36 cellular contexts compared by ENCODE assay signal in genomic region chr16:88740727-88741055, GRCh38. TPM values are rescaled to one million over a fixed set of nuclear protein-coding genes. Genes with fewer than 3 reads are reported as not detected.
"Had no signal": no experiment of that assay in that cellular context is flagged by ENCODE, and none has a peak within 500 bp of the region (broad histone marks: within the 10 kb centered on the region; RNA-seq: fewer than 3 reads in every experiment).

No MANE protein-coding gene starts in this region.

- H3K4me3 Mint-ChIP-seq: activated B cell treated with CpG ODN at 0.5 μM for 24 hours; activated CD8-positive, alpha-beta T cell treated with anti-CD3 and anti-CD28 coated beads for 36 hours; activated naive CD4-positive, alpha-beta T cell treated with anti-CD3 and anti-CD28 coated beads, Interleukin-2, amount 50 U/mL, for 24 hours; activated naive CD8-positive, alpha-beta T cell treated with anti-CD3 and anti-CD28 coated beads for 36 hours; activated naive CD8-positive, alpha-beta T cell treated with anti-CD3 and anti-CD28 coated beads, Interleukin-2, amount 50 U/mL, for 24 hours; activated T-cell treated with anti-CD3 and anti-CD28 coated beads, Interleukin-2, amount 50 U/mL, for 4 hours; activated T-helper 17 cell treated with anti-CD3 and anti-CD28 coated beads, Interleukin-2, amount 50 U/mL, for 72 hours; effector memory CD8-positive, alpha-beta T cell; T-helper 17 cell; T-helper 2 cell treated with Interferon-gamma antibody and Interleukin-4, amounts not matched to agents 5 μg/mL and 100 μg/mL, for 36 hours had no signal

- H3K36me3 Mint-ChIP-seq: activated naive CD4-positive, alpha-beta T cell treated with anti-CD3 and anti-CD28 coated beads, Interleukin-2, amount 50 U/mL, for 24 hours had no signal

- ATAC-seq: activated CD4-positive, CD25-positive, alpha-beta regulatory T cell treated with anti-CD3 and anti-CD28 coated beads, Interleukin-2, amount 50 U/mL, for 24 hours; activated CD8-positive, alpha-beta T cell treated with anti-CD3 and anti-CD28 coated beads for 36 hours; activated naive CD8-positive, alpha-beta T cell treated with anti-CD3 and anti-CD28 coated beads, Interleukin-2, amount 50 U/mL, for 24 hours; activated T-cell treated with anti-CD3 and anti-CD28 coated beads, Interleukin-2, amount 50 U/mL, for 4 hours; activated T-helper 17 cell treated with anti-CD3 and anti-CD28 coated beads, Interleukin-2, amount 50 U/mL, for 72 hours; body of pancreas; effector memory CD8-positive, alpha-beta T cell; foreskin keratinocyte; gastrocnemius medialis; heart left ventricle; T-helper 17 cell had no signal

- H3K9me3 ChIP-seq: adrenal gland, body of pancreas, esophagus muscularis mucosa, gastrocnemius medialis, heart left ventricle had no signal

- H3K9me3 Mint-ChIP-seq: activated B cell treated with CpG ODN at 0.5 μM for 24 hours; activated CD8-positive, alpha-beta T cell treated with anti-CD3 and anti-CD28 coated beads for 36 hours; activated naive CD4-positive, alpha-beta T cell treated with anti-CD3 and anti-CD28 coated beads, Interleukin-2, amount 50 U/mL, for 24 hours; activated naive CD8-positive, alpha-beta T cell treated with anti-CD3 and anti-CD28 coated beads for 36 hours; activated naive CD8-positive, alpha-beta T cell treated with anti-CD3 and anti-CD28 coated beads, Interleukin-2, amount 50 U/mL, for 24 hours; activated T-cell treated with anti-CD3 and anti-CD28 coated beads, Interleukin-2, amount 50 U/mL, for 4 hours; activated T-helper 17 cell treated with anti-CD3 and anti-CD28 coated beads, Interleukin-2, amount 50 U/mL, for 72 hours; effector memory CD8-positive, alpha-beta T cell; T-helper 2 cell treated with Interferon-gamma antibody and Interleukin-4, amounts not matched to agents 5 μg/mL and 100 μg/mL, for 36 hours had no signal

- H3K4me1 ChIP-seq: foreskin keratinocyte had no signal

- H3K4me1 Mint-ChIP-seq: activated T-helper 17 cell treated with anti-CD3 and anti-CD28 coated beads, Interleukin-2, amount 50 U/mL, for 72 hours had no signal

- H3K27ac Mint-ChIP-seq: activated B cell treated with CpG ODN at 0.5 μM for 24 hours; activated CD8-positive, alpha-beta T cell treated with anti-CD3 and anti-CD28 coated beads for 36 hours; activated naive CD4-positive, alpha-beta T cell treated with anti-CD3 and anti-CD28 coated beads, Interleukin-2, amount 50 U/mL, for 24 hours; activated naive CD8-positive, alpha-beta T cell treated with anti-CD3 and anti-CD28 coated beads for 36 hours; activated naive CD8-positive, alpha-beta T cell treated with anti-CD3 and anti-CD28 coated beads, Interleukin-2, amount 50 U/mL, for 24 hours; activated T-helper 17 cell treated with anti-CD3 and anti-CD28 coated beads, Interleukin-2, amount 50 U/mL, for 72 hours; effector memory CD8-positive, alpha-beta T cell; T-helper 2 cell treated with Interferon-gamma antibody and Interleukin-4, amounts not matched to agents 5 μg/mL and 100 μg/mL, for 36 hours had no signal

- H3K27me3 Mint-ChIP-seq: activated B cell treated with CpG ODN at 0.5 μM for 24 hours; activated CD8-positive, alpha-beta T cell treated with anti-CD3 and anti-CD28 coated beads for 36 hours; activated naive CD4-positive, alpha-beta T cell treated with anti-CD3 and anti-CD28 coated beads, Interleukin-2, amount 50 U/mL, for 24 hours; activated naive CD8-positive, alpha-beta T cell treated with anti-CD3 and anti-CD28 coated beads for 36 hours; activated naive CD8-positive, alpha-beta T cell treated with anti-CD3 and anti-CD28 coated beads, Interleukin-2, amount 50 U/mL, for 24 hours; activated T-helper 17 cell treated with anti-CD3 and anti-CD28 coated beads, Interleukin-2, amount 50 U/mL, for 72 hours; effector memory CD8-positive, alpha-beta T cell; T-helper 17 cell had no signal

- FAIRE-seq: colon had no signal

- H3K27me3 ChIP-seq: adrenal gland, body of pancreas, esophagus muscularis mucosa, foreskin keratinocyte, heart left ventricle had no signal

- H3K4me3 ChIP-seq: adrenal gland, body of pancreas, esophagus muscularis mucosa, gastrocnemius medialis, heart left ventricle had no signal

- H3K36me3 ChIP-seq: gastrocnemius medialis, WERI-Rb-1 had no signal

- DNase-seq: activated B cell treated with CpG ODN at 0.5 μM for 24 hours; activated CD4-positive, alpha-beta T cell treated with anti-CD3 and anti-CD28 coated beads for 48 hours; activated CD4-positive, alpha-beta T cell treated with anti-CD3 and anti-CD28 coated beads, Interleukin-2, amount 50 U/mL, for 1 hour; activated CD4-positive, alpha-beta T cell treated with anti-CD3 and anti-CD28 coated beads, Interleukin-2, amount 50 U/mL, for 48 hours; activated CD8-positive, alpha-beta memory T cell treated with anti-CD3 and anti-CD28 coated beads for 24 hours; activated CD8-positive, alpha-beta T cell treated with anti-CD3 and anti-CD28 coated beads for 36 hours; activated effector memory CD4-positive, alpha-beta T cell treated with Interleukin-2 at 50 U/mL for 16 hours; activated gamma-delta T cell treated with Interleukin-2 at 50 U/mL for 16 hours; activated naive CD4-positive, alpha-beta T cell treated with Interleukin-2 at 50 U/mL for 16 hours; activated naive CD8-positive, alpha-beta T cell treated with anti-CD3 and anti-CD28 coated beads for 36 hours; activated naive CD8-positive, alpha-beta T cell treated with anti-CD3 and anti-CD28 coated beads, Interleukin-2, amount 50 U/mL, for 24 hours; activated T-cell treated with anti-CD3 and anti-CD28 coated beads, Interleukin-2, amount 50 U/mL, for 4 hours; adrenal gland; amygdala; aorta; body of pancreas; caudate nucleus; cortex of kidney; dermis blood vessel endothelial cell; effector CD4-positive, alpha-beta T cell; effector memory CD8-positive, alpha-beta T cell; erythroblast; foreskin keratinocyte; gastrocnemius medialis; glutamatergic neuron; heart left ventricle; T-helper 17 cell; T1000; WERI-Rb-1 had no signal

- H3K27ac ChIP-seq: adrenal gland, body of pancreas, esophagus muscularis mucosa, foreskin keratinocyte, gastrocnemius medialis, heart left ventricle, WERI-Rb-1 had no signal

RNA-seq across cellular contexts. Expression of gene SNAI3, which starts 54.4 kb away (rescaled TPM):
- total RNA-seq: chondrocyte, dermis blood vessel endothelial cell, foreskin keratinocyte had no signal
